Comparison of ENCODE assay signal across 28 cellular contexts in the genomic region with DNA sequence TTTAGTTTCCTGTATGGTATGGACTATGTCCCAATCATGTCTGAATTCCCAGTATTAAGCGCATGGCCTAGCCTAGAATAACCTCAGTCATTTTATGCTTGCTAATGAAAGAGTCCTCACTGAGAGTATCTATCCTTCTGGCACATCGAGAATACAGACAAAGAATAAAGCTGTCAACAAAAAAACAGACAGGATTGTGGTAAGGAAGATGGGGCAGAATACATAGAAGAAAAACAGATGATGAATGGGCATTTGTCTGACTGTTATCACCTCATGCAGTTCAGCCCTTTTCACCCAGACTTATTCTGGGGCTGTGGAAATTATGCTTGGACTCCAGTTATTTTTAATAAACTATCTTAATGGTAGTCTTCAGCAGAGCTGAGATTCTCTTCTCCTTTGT.
"Had no signal": no experiment of that assay in that cellular context is flagged by ENCODE, and none has a peak within 500 bp of the region (broad histone marks: within the 10 kb centered on the region; RNA-seq: fewer than 3 reads in every experiment).

No MANE protein-coding gene starts in this region.

- H3K27ac ChIP-seq: stomach, suprapubic skin, testis, thoracic aorta, thyroid gland, tibial artery, tibial nerve, transverse colon, upper lobe of left lung, upper lobe of right lung, uterus, vagina had no signal

- H3K36me3 Mint-ChIP-seq: stimulated activated effector memory CD8-positive, alpha-beta T cell treated with anti-CD3 and anti-CD28 coated beads, Interleukin-12 subunit alpha, Interleukin-12 subunit beta, amount 100 ng/mL, for 72 hours; stimulated activated memory B cell treated with anti-CD40 and anti-IgM and Interleukin-4, amounts not matched to agents 10 μg/mL and 1 μg/mL and 100 μg/mL, for 72 hours; stimulated activated naive B cell treated with anti-CD40 and anti-IgM and Interleukin-4, amounts not matched to agents 10 μg/mL and 1 μg/mL and 100 μg/mL, for 72 hours; type B pancreatic cell had no signal

- ATAC-seq: stimulated activated effector memory CD8-positive, alpha-beta T cell treated with anti-CD3 and anti-CD28 coated beads, Interleukin-12 subunit alpha, Interleukin-12 subunit beta, amount 100 ng/mL, for 72 hours; stimulated activated memory B cell treated with anti-CD40 and anti-IgM and Interleukin-4, amounts not matched to agents 10 μg/mL and 1 μg/mL and 100 μg/mL, for 72 hours; stimulated activated naive B cell treated with anti-CD40 and anti-IgM and Interleukin-4, amounts not matched to agents 10 μg/mL and 1 μg/mL and 100 μg/mL, for 72 hours; stimulated activated naive CD8-positive, alpha-beta T cell treated with anti-CD3 and anti-CD28 coated beads, Interleukin-15, amount 100 ng/mL, for 72 hours; stimulated activated naive CD8-positive, alpha-beta T cell treated with anti-CD3 and anti-CD28 coated beads, Interleukin-15, Interleukin-2, amounts not matched to agents 100 U/mL and 50 U/mL, for 24 hours; upper lobe of right lung had no signal

- H3K27ac Mint-ChIP-seq: stimulated activated effector memory CD8-positive, alpha-beta T cell treated with anti-CD3 and anti-CD28 coated beads, Interleukin-12 subunit alpha, Interleukin-12 subunit beta, amount 100 ng/mL, for 72 hours; stimulated activated memory B cell treated with anti-CD40 and anti-IgM and Interleukin-4, amounts not matched to agents 10 μg/mL and 1 μg/mL and 100 μg/mL, for 72 hours; stimulated activated naive B cell treated with anti-CD40 and anti-IgM and Interleukin-4, amounts not matched to agents 10 μg/mL and 1 μg/mL and 100 μg/mL, for 72 hours; stimulated activated naive CD8-positive, alpha-beta T cell treated with anti-CD3 and anti-CD28 coated beads, Interleukin-15, amount 100 ng/mL, for 72 hours; stimulated activated naive CD8-positive, alpha-beta T cell treated with anti-CD3 and anti-CD28 coated beads, Interleukin-15, Interleukin-2, amounts not matched to agents 100 ng/mL and 50 ng/mL, for 24 hours; type B pancreatic cell had no signal

- H3K27me3 Mint-ChIP-seq: stimulated activated memory B cell treated with anti-CD40 and anti-IgM and Interleukin-4, amounts not matched to agents 10 μg/mL and 1 μg/mL and 100 μg/mL, for 72 hours; stimulated activated naive B cell treated with anti-CD40 and anti-IgM and Interleukin-4, amounts not matched to agents 10 μg/mL and 1 μg/mL and 100 μg/mL, for 72 hours had no signal

- H3K4me1 ChIP-seq: stomach, suprapubic skin, testis, thyroid gland, tibial artery, tibial nerve, transverse colon, upper lobe of left lung, upper lobe of right lung, uterus, vagina had no signal

- H3K4me3 ChIP-seq: stomach, suprapubic skin, testis, thoracic aorta, thyroid gland, tibial artery, tibial nerve, transverse colon, upper lobe of left lung, upper lobe of right lung, uterus, vagina had no signal

- H3K9me3 Mint-ChIP-seq: stimulated activated effector memory CD8-positive, alpha-beta T cell treated with anti-CD3 and anti-CD28 coated beads, Interleukin-12 subunit alpha, Interleukin-12 subunit beta, amount 100 ng/mL, for 72 hours; stimulated activated memory B cell treated with anti-CD40 and anti-IgM and Interleukin-4, amounts not matched to agents 10 μg/mL and 1 μg/mL and 100 μg/mL, for 72 hours; stimulated activated naive B cell treated with anti-CD40 and anti-IgM and Interleukin-4, amounts not matched to agents 10 μg/mL and 1 μg/mL and 100 μg/mL, for 72 hours; stimulated activated naive CD8-positive, alpha-beta T cell treated with anti-CD3 and anti-CD28 coated beads, Interleukin-15, amount 100 ng/mL, for 72 hours; stimulated activated naive CD8-positive, alpha-beta T cell treated with anti-CD3 and anti-CD28 coated beads, Interleukin-15, Interleukin-2, amounts not matched to agents 100 ng/mL and 50 ng/mL, for 24 hours; type B pancreatic cell had no signal

- H3K36me3 ChIP-seq: stomach, suprapubic skin, thoracic aorta, thyroid gland, tibial artery, tibial nerve, transverse colon, upper lobe of left lung, upper lobe of right lung, uterus, vagina had no signal

- H3K4me1 Mint-ChIP-seq: stimulated activated effector memory CD8-positive, alpha-beta T cell treated with anti-CD3 and anti-CD28 coated beads, Interleukin-12 subunit alpha, Interleukin-12 subunit beta, amount 100 ng/mL, for 72 hours; stimulated activated memory B cell treated with anti-CD40 and anti-IgM and Interleukin-4, amounts not matched to agents 10 μg/mL and 1 μg/mL and 100 μg/mL, for 72 hours; stimulated activated naive B cell treated with anti-CD40 and anti-IgM and Interleukin-4, amounts not matched to agents 10 μg/mL and 1 μg/mL and 100 μg/mL, for 72 hours; stimulated activated naive CD8-positive, alpha-beta T cell treated with anti-CD3 and anti-CD28 coated beads, Interleukin-15, amount 100 ng/mL, for 72 hours had no signal

- H3K27me3 ChIP-seq: stomach, suprapubic skin, testis, thyroid gland, tibial artery, tibial nerve, transverse colon, upper lobe of left lung, upper lobe of right lung, uterus, vagina had no signal

- H3K4me3 Mint-ChIP-seq: stimulated activated effector memory CD8-positive, alpha-beta T cell treated with anti-CD3 and anti-CD28 coated beads, Interleukin-12 subunit alpha, Interleukin-12 subunit beta, amount 100 ng/mL, for 72 hours; stimulated activated memory B cell treated with anti-CD40 and anti-IgM and Interleukin-4, amounts not matched to agents 10 μg/mL and 1 μg/mL and 100 μg/mL, for 72 hours; stimulated activated naive B cell treated with anti-CD40 and anti-IgM and Interleukin-4, amounts not matched to agents 10 μg/mL and 1 μg/mL and 100 μg/mL, for 72 hours; stimulated activated naive CD8-positive, alpha-beta T cell treated with anti-CD3 and anti-CD28 coated beads, Interleukin-15, amount 100 ng/mL, for 72 hours; stimulated activated naive CD8-positive, alpha-beta T cell treated with anti-CD3 and anti-CD28 coated beads, Interleukin-15, Interleukin-2, amounts not matched to agents 100 ng/mL and 50 ng/mL, for 24 hours; type B pancreatic cell had no signal

- H3K9me3 ChIP-seq: stomach, suprapubic skin, testis, thoracic aorta, thyroid gland, tibial artery, tibial nerve, transverse colon, upper lobe of left lung, upper lobe of right lung, uterus, vagina had no signal

- DNase-seq: stimulated activated CD4-positive, alpha-beta T cell treated with anti-CD3 and anti-CD28 coated beads, Interleukin-2, amount 100 ng/mL, for 48 hours; stimulated activated CD4-positive, alpha-beta T cell treated with anti-CD3 and anti-CD28 coated beads, Interleukin-4, amount 100 ng/mL, for 1 hour; stimulated activated CD4-positive, alpha-beta T cell treated with anti-CD3 and anti-CD28 coated beads, Interleukin-4, amount 100 ng/mL, for 24 hours; stimulated activated CD4-positive, alpha-beta T cell treated with anti-CD3 and anti-CD28 coated beads, Interleukin-4, amount 100 ng/mL, for 4 hours; stimulated activated CD8-positive, alpha-beta memory T cell treated with anti-CD3 and anti-CD28 coated beads, Interleukin-4, amount 100 ng/mL, for 48 hours; stimulated activated naive B cell treated with anti-CD40 and anti-IgM and Interleukin-4, amounts not matched to agents 10 μg/mL and 1 μg/mL and 100 μg/mL, for 72 hours; stimulated activated naive CD4-positive, alpha-beta T cell; stimulated activated naive CD4-positive, alpha-beta T cell treated with Interleukin-2 at 50 U/mL for 16 hours; stimulated activated naive CD8-positive, alpha-beta T cell treated with anti-CD3 and anti-CD28 coated beads, Interleukin-15, amount 100 ng/mL, for 72 hours; stimulated activated naive CD8-positive, alpha-beta T cell treated with anti-CD3 and anti-CD28 coated beads, Interleukin-15, Interleukin-2, amounts not matched to agents 100 U/mL and 50 U/mL, for 24 hours; stomach; substantia nigra; testis; thyroid gland; tibial artery; transverse colon; trophoblast cell; upper lobe of left lung; upper lobe of right lung; uterus had no signal
